ENCODE assay signal across 13 cellular contexts in genomic region chr11:78427615-78428272, GRCh38. TPM values are rescaled to one million over a fixed set of nuclear protein-coding genes. Genes with fewer than 3 reads are reported as not detected.
A peak's percentile ranks its signal among the peaks of the same experiment; 100 is the strongest.
DNase-seq lines count a peak whose midpoint lies in the region; ATAC-seq and TF ChIP-seq lines count a peak whose summit lies in the region.
"Had no signal": no experiment of that assay in that cellular context is flagged by ENCODE, and none has a peak within 500 bp of the region (broad histone marks: within the 10 kb centered on the region; RNA-seq: fewer than 3 reads in every experiment).

No MANE protein-coding gene starts in this region.

- no peaks in the 10 kb centered on the region for H3K79me2 ChIP-seq in OCI-LY7 (ENCODE audit: insufficient read depth, low read depth, low read length)

- intact Hi-C loops in activated naive CD4-positive, alpha-beta T cell treated with anti-CD3 and anti-CD28 coated beads for 36 hours (cut with micrococcal nuclease) = no loop called here
- intact Hi-C loops in OCI-LY7 (cut with micrococcal nuclease; ENCODE audit: unreplicated experiment) = no loop called here
- intact Hi-C loops in mucosa of descending colon (cut with DNase I, micrococcal nuclease) = no loop called here

- 0 out of 2 replicates have a peak, but pooled peaks cover 3% of the 10 kb centered on the region for H4K20me1 ChIP-seq in OCI-LY7 (ENCODE audit: insufficient read depth, low read length)

- H3K27ac ChIP-seq in OCI-LY7 (ENCODE audit: low read depth, low read length, poor library complexity, severe bottlenecking) = no peak overlapping the region

- H3K27me3 Mint-ChIP-seq in activated naive CD4-positive, alpha-beta T cell treated with anti-CD3 and anti-CD28 coated beads for 36 hours (ENCODE audit: low read depth) = no peaks in the 10 kb centered on the region
- H3K27me3 Mint-ChIP-seq in stimulated activated naive CD8-positive, alpha-beta T cell treated with anti-CD3 and anti-CD28 coated beads, Interleukin-15, Interleukin-2, amounts not matched to agents 100 ng/mL and 50 ng/mL, for 24 hours = no peaks in the 10 kb centered on the region

- H2AFZ ChIP-seq in OCI-LY7 (ENCODE audit: low read length) = peak overlapping the region; percentile 15; the same call in 1 of the 2 replicates

- H3K9me3 Mint-ChIP-seq in activated naive CD4-positive, alpha-beta T cell treated with anti-CD3 and anti-CD28 coated beads for 36 hours = no peaks in the 10 kb centered on the region
- H3K9me3 Mint-ChIP-seq in stimulated activated naive CD8-positive, alpha-beta T cell treated with anti-CD3 and anti-CD28 coated beads, Interleukin-15, Interleukin-2, amounts not matched to agents 100 ng/mL and 50 ng/mL, for 24 hours = no peaks in the 10 kb centered on the region

- no peak overlapping the region for H3K4me3 Mint-ChIP-seq in activated naive CD4-positive, alpha-beta T cell treated with anti-CD3 and anti-CD28 coated beads for 36 hours
- H3K4me3 Mint-ChIP-seq in stimulated activated naive CD8-positive, alpha-beta T cell treated with anti-CD3 and anti-CD28 coated beads, Interleukin-15, Interleukin-2, amounts not matched to agents 100 ng/mL and 50 ng/mL, for 24 hours = peak overlapping the region; percentile 42

- peaks cover 8% of the 10 kb centered on the region for H3K36me3 Mint-ChIP-seq in activated naive CD4-positive, alpha-beta T cell treated with anti-CD3 and anti-CD28 coated beads for 36 hours (ENCODE audit: low read depth)
- H3K36me3 Mint-ChIP-seq in stimulated activated naive CD8-positive, alpha-beta T cell treated with anti-CD3 and anti-CD28 coated beads, Interleukin-15, Interleukin-2, amounts not matched to agents 100 ng/mL and 50 ng/mL, for 24 hours (ENCODE audit: low read depth) = peaks cover 4% of the 10 kb centered on the region

- no peaks in the 10 kb centered on the region for H3K9me2 ChIP-seq in OCI-LY7 (ENCODE audit: insufficient read depth, low read length)

- peaks cover 35% of the 10 kb centered on the region for H3K4me1 ChIP-seq in OCI-LY7 (ENCODE audit: insufficient read depth, low read length, poor library complexity, severe bottlenecking)
- peaks cover 13% of the 10 kb centered on the region for H3K4me1 ChIP-seq in mucosa of descending colon (ENCODE audit: low read depth)

- H3K4me2 ChIP-seq in OCI-LY7 (ENCODE audit: low read length) = peak overlapping the region; percentile 27; the same call in 1 of the 2 replicates

- POLR2A ChIA-PET in OCI-LY7 (lab: Charles Lee) = interaction anchor here (1.1 to 2.0 kb wide), 2 partner anchors 12 to 147 kb away, joined by 4 read pairs; partner anchors contain the start of gene NARS2

- TF ChIP-seq CTCF in OCI-LY7 (conservative IDR thresholded peaks at IDR 0.05; ENCODE audit: low read length) = no peak
- TF ChIP-seq CTCF in mucosa of descending colon (IDR thresholded peaks at IDR 0.05) = no peak

- H3K9me3 ChIP-seq in OCI-LY7 (ENCODE audit: low read length) (no peaks in the 10 kb centered on the region), mucosa of descending colon (no peaks in the 10 kb centered on the region)

- BruUV-seq in OCI-LY7 (replicated peaks; lab: Mats Ljungman, UMichigan) = no TSS peak

- H3K4me3 ChIP-seq in OCI-LY7 (ENCODE audit: low read depth, low read length, poor library complexity, severe bottlenecking) = no peak overlapping the region
- H3K4me3 ChIP-seq in mucosa of descending colon = no peak overlapping the region
- H3K4me3 ChIP-seq: skin epidermis had no signal

- DNase-seq in activated naive CD4-positive, alpha-beta T cell treated with anti-CD3 and anti-CD28 coated beads for 36 hours = peak; percentile 28
- no peak for DNase-seq in activated naive CD4-positive, alpha-beta T cell treated with Interleukin-2 at 50 U/mL for 16 hours
- DNase-seq in OCI-LY7 (ENCODE audit: low spot score) (no peak), NAMALWA (ENCODE audit: low spot score) (no peak), mucosa of descending colon (no peak), NCI-H774 (lab: John Stamatoyannopoulos, UW) (no peak)
- DNase-seq: cerebellar nuclear complex, NCI-H446 treated with DMSO at 0.1 percent for 48 hours had no signal

- H3K4me1 Mint-ChIP-seq in activated naive CD4-positive, alpha-beta T cell treated with anti-CD3 and anti-CD28 coated beads for 36 hours (ENCODE audit: low read depth) = peaks cover 17% of the 10 kb centered on the region
- H3K4me1 Mint-ChIP-seq in stimulated activated naive CD8-positive, alpha-beta T cell treated with anti-CD3 and anti-CD28 coated beads, Interleukin-15, Interleukin-2, amounts not matched to agents 100 ng/mL and 50 ng/mL, for 24 hours (ENCODE audit: low read depth) = peaks cover 56% of the 10 kb centered on the region

- peak overlapping the region; percentile 34 for H3K27ac Mint-ChIP-seq in activated naive CD4-positive, alpha-beta T cell treated with anti-CD3 and anti-CD28 coated beads for 36 hours
- peak overlapping the region; percentile 38 for H3K27ac Mint-ChIP-seq in stimulated activated naive CD8-positive, alpha-beta T cell treated with anti-CD3 and anti-CD28 coated beads, Interleukin-15, Interleukin-2, amounts not matched to agents 100 ng/mL and 50 ng/mL, for 24 hours

- CTCF ChIA-PET in activated naive CD4-positive, alpha-beta T cell treated with anti-CD3 and anti-CD28 coated beads for 36 hours (lab: Charles Lee) = interaction anchor here (1.1 to 3.2 kb wide), 3 partner anchors 9 to 137 kb away, joined by 3 to 15 read pairs (median 8); no protein-coding TSS in a partner anchor
- CTCF ChIA-PET in OCI-LY7 (lab: Charles Lee; ENCODE audit: unreplicated experiment) = no interaction called here

- peak; percentile 32 for ATAC-seq in GM21825 (IDR thresholded peaks at IDR 0.05; ENCODE audit: unreplicated experiment)
- no peak for ATAC-seq in mucosa of descending colon
- ATAC-seq: HCT116, SK-N-SH treated with all-trans-retinoic acid at 6 μM for 48 hours had no signal

- no peaks in the 10 kb centered on the region for H3K36me3 ChIP-seq in OCI-LY7 (ENCODE audit: insufficient read depth, low read length)
- H3K36me3 ChIP-seq in mucosa of descending colon (ENCODE audit: low read depth) = no peaks in the 10 kb centered on the region

RNA-seq across cellular contexts. Expression of gene GAB2, which starts 10.1 kb away (rescaled TPM):
- 1 to 10 TPM; 1.6 to 2.7 TPM for total RNA-seq in activated naive CD4-positive, alpha-beta T cell treated with anti-CD3 and anti-CD28 coated beads for 36 hours
- total RNA-seq in OCI-LY7 (2014; rRNA removed; shearing (Covaris generic)) = 0.90 and 1.2 TPM in 2 replicates
- total RNA-seq in OCI-LY7 (2022) = 1.3 and 1.4 TPM in 2 replicates
- 10 to 100 TPM; 21.5 to 36.1 (median 26.6) TPM for total RNA-seq in mucosa of descending colon

Comparison
In these comparisons a context has a peak if more than half of its experiments do, and no peak if none do; other contexts are left out.
1. RNA of gene GAB2, which starts 10.1 kb away (total RNA-seq): 21.5 to 36.1 TPM in mucosa of descending colon; 1.6 to 2.7 TPM in activated naive CD4-positive, alpha-beta T cell treated with anti-CD3 and anti-CD28 coated beads for 36 hours and 0.90 to 1.4 TPM in OCI-LY7; every median in the first group is over 4 times any median in the second.